Comparison of ENCODE assay signal across 14 cellular contexts in the genomic region with DNA sequence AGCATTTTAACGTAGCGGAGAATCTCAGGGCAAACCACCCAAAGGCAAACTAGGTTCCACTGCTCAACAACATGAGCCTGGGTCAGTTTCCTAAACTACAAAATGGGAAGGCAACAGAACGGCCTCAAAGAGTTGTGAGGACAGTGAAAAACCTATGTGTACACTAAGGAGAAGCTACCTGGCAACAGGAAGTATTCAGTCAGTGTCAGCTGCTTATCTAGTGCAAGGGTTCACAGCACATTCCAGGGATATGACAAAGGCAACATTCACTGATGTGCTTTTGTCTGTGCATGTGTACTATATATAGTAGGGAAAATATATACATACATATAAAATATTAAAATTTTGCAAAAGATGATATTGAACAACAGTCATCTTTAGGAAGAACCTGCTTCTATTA. TPM values are rescaled to one million over a fixed set of nuclear protein-coding genes. Genes with fewer than 3 reads are reported as not detected.
DNase-seq lines count a peak whose midpoint lies in the region; ATAC-seq and TF ChIP-seq lines count a peak whose summit lies in the region.
"Had no signal": no experiment of that assay in that cellular context is flagged by ENCODE, and none has a peak within 500 bp of the region (broad histone marks: within the 10 kb centered on the region; RNA-seq: fewer than 3 reads in every experiment).

No MANE protein-coding gene starts in this region.

- TF ChIP-seq CTCF in fibroblast of mammary gland (conservative IDR thresholded peaks at IDR 0.05; ENCODE audit: control insufficient read depth, insufficient read depth, low read depth, low read length) = no peak
- TF ChIP-seq CTCF in GM13976 (IDR thresholded peaks at IDR 0.05; ENCODE audit: borderline replicate concordance, control extremely low read depth, extremely low read depth, insufficient read depth, missing control alignments) = no peak

- H3K4me3 ChIP-seq in fibroblast of mammary gland (ENCODE audit: control insufficient read depth, low read depth, low read length) = no peak overlapping the region
- H3K4me3 ChIP-seq: gastroesophageal sphincter, transverse colon had no signal

- in situ Hi-C loops in GM13976 (cut with MboI; ENCODE audit: low sequenced_read_pairs, unreplicated experiment) (no loop called here), G401 (cut with HindIII; ENCODE audit: low sequenced_read_pairs) (no loop called here)

- DNase-seq in HS-5 (ENCODE audit: low read depth) (peak; percentile 40), RKO (ENCODE audit: low spot score) (peak; percentile 15), fibroblast of mammary gland (ENCODE audit: low read depth) (peak; percentile 32), renal cortical epithelial cell (ENCODE audit: low read depth) (peak; percentile 73), NCI-H2107 treated with DMSO at 0.1 percent for 48 hours (lab: John Stamatoyannopoulos, UW; ENCODE audit: unreplicated experiment) (no peak), GM13976 (ENCODE audit: low spot score) (no peak), G401 (ENCODE audit: low spot score) (no peak)
- DNase-seq: cortex of kidney; NCI-H2107; stimulated activated CD4-positive, alpha-beta T cell treated with anti-CD3 and anti-CD28 coated beads, Interleukin-15, amount 100 ng/mL, for 24 hours; transverse colon had no signal

- no peak for ATAC-seq in GM18498 (IDR thresholded peaks at IDR 0.05; ENCODE audit: unreplicated experiment)
- ATAC-seq: activated naive CD4-positive, alpha-beta T cell treated with anti-CD3 and anti-CD28 coated beads, Interleukin-2, amount 50 U/mL, for 72 hours; gastroesophageal sphincter had no signal

RNA-seq across cellular contexts. Expression of a gene that starts 17.2 kb away (rescaled TPM):
- 62.2 and 133 TPM in 2 replicates for total RNA-seq in renal cortical epithelial cell
- 9.0 and 17.3 TPM in 2 replicates for total RNA-seq in G401 (2014; rRNA removed; shearing (Covaris generic))

Comparison
In these comparisons a context has a peak if more than half of its experiments do, and no peak if none do; other contexts are left out.
1. DNase-seq: peak in HS-5 (single experiment), RKO (single experiment), fibroblast of mammary gland (single experiment) and renal cortical epithelial cell (single experiment); none in NCI-H2107 treated with DMSO at 0.1 percent for 48 hours (single experiment), GM13976 (single experiment) and G401 (single experiment).